Comparison of ENCODE assay signal across 12 cellular contexts in genomic region chr3:141406265-141406664, GRCh38. TPM values are rescaled to one million over a fixed set of nuclear protein-coding genes. Genes with fewer than 3 reads are reported as not detected.
A peak's percentile ranks its signal among the peaks of the same experiment; 100 is the strongest.
DNase-seq lines count a peak whose midpoint lies in the region; ATAC-seq and TF ChIP-seq lines count a peak whose summit lies in the region.
"Had no signal": no experiment of that assay in that cellular context is flagged by ENCODE, and none has a peak within 500 bp of the region (broad histone marks: within the 10 kb centered on the region; RNA-seq: fewer than 3 reads in every experiment).

No MANE protein-coding gene starts in this region.

- no peaks in the 10 kb centered on the region for H3K9me3 Mint-ChIP-seq in activated naive CD4-positive, alpha-beta T cell treated with anti-CD3 and anti-CD28 coated beads, Interleukin-2, amount 50 U/mL, for 24 hours
- no peaks in the 10 kb centered on the region for H3K9me3 Mint-ChIP-seq in activated naive CD4-positive, alpha-beta T cell treated with anti-CD3 and anti-CD28 coated beads, Interleukin-2, amount 10 ng/mL, durations not matched to agents 7 days and 5 days
- no peaks in the 10 kb centered on the region for H3K9me3 Mint-ChIP-seq in chondrocyte (ENCODE audit: low read depth)
- H3K9me3 Mint-ChIP-seq in naive thymus-derived CD4-positive, alpha-beta T cell, result no peaks in the 10 kb centered on the region
- H3K9me3 Mint-ChIP-seq: neural progenitor cell had no signal

- H3K4me3 Mint-ChIP-seq in activated naive CD4-positive, alpha-beta T cell treated with anti-CD3 and anti-CD28 coated beads, Interleukin-2, amount 50 U/mL, for 24 hours, result no peak overlapping the region
- H3K4me3 Mint-ChIP-seq in activated naive CD4-positive, alpha-beta T cell treated with anti-CD3 and anti-CD28 coated beads, Interleukin-2, amount 10 ng/mL, durations not matched to agents 7 days and 5 days, result no peak overlapping the region
- no peak overlapping the region for H3K4me3 Mint-ChIP-seq in chondrocyte (ENCODE audit: unreplicated experiment)
- H3K4me3 Mint-ChIP-seq in naive thymus-derived CD4-positive, alpha-beta T cell, result peak overlapping the region in 1 of 10 donors; percentile 13
- H3K4me3 Mint-ChIP-seq: neural progenitor cell had no signal

- H3K36me3 ChIP-seq in naive thymus-derived CD4-positive, alpha-beta T cell (ENCODE audit: control insufficient read depth in 2 of 3, insufficient read depth in 3 of 3, low read length in 3 of 3), result peaks cover 0 to 32% (median 6%) of the 10 kb centered on the region in 3 experiments
- H3K36me3 ChIP-seq in upper lobe of right lung, result peaks cover 46% of the 10 kb centered on the region
- H3K36me3 ChIP-seq: neural progenitor cell had no signal

- no peak for ATAC-seq in naive thymus-derived CD4-positive, alpha-beta T cell
- no peak for ATAC-seq in upper lobe of right lung
- ATAC-seq in GM18858 (IDR thresholded peaks at IDR 0.05; ENCODE audit: unreplicated experiment), result no peak

- no peak overlapping the region for H3K4me3 ChIP-seq in naive thymus-derived CD4-positive, alpha-beta T cell (ENCODE audit: low read length)
- H3K4me3 ChIP-seq in upper lobe of right lung, result no peak overlapping the region
- H3K4me3 ChIP-seq: neural progenitor cell had no signal

- H3K27ac ChIP-seq in naive thymus-derived CD4-positive, alpha-beta T cell (ENCODE audit: low read depth, low read length), result peak overlapping the region; percentile 1
- peak overlapping the region; percentile 58 for H3K27ac ChIP-seq in upper lobe of right lung
- H3K27ac ChIP-seq: neural progenitor cell had no signal

- H3K36me3 Mint-ChIP-seq in activated naive CD4-positive, alpha-beta T cell treated with anti-CD3 and anti-CD28 coated beads, Interleukin-2, amount 50 U/mL, for 24 hours, result peaks cover 24% of the 10 kb centered on the region
- H3K36me3 Mint-ChIP-seq in activated naive CD4-positive, alpha-beta T cell treated with anti-CD3 and anti-CD28 coated beads, Interleukin-2, amount 10 ng/mL, durations not matched to agents 7 days and 5 days, result peaks cover 51% of the 10 kb centered on the region
- peaks cover 24% of the 10 kb centered on the region for H3K36me3 Mint-ChIP-seq in chondrocyte (ENCODE audit: low read depth)
- peaks cover 15 to 38% (median 33%) of the 10 kb centered on the region in 5 donors for H3K36me3 Mint-ChIP-seq in naive thymus-derived CD4-positive, alpha-beta T cell

- TF ChIP-seq CTCF in chondrocyte (IDR thresholded peaks at IDR 0.05) (no peak), upper lobe of right lung (IDR thresholded peaks at IDR 0.05) (no peak)

- CTCF ChIA-PET in activated naive CD4-positive, alpha-beta T cell treated with anti-CD3 and anti-CD28 coated beads, Interleukin-2, amount 10 ng/mL, durations not matched to agents 7 days and 5 days (lab: Charles Lee), result interaction anchor here (0.8 to 1.2 kb wide), 3 partner anchors 36 to 174 kb away, joined by 3 to 5 read pairs (median 3); no protein-coding TSS in a partner anchor
- CTCF ChIA-PET in naive thymus-derived CD4-positive, alpha-beta T cell (lab: Charles Lee), result no interaction called here

- H3K9me3 ChIP-seq in naive thymus-derived CD4-positive, alpha-beta T cell (ENCODE audit: control insufficient read depth in 2 of 3, low read length in 3 of 3), result no peaks in the 10 kb centered on the region
- H3K9me3 ChIP-seq in upper lobe of right lung, result no peaks in the 10 kb centered on the region

- peak overlapping the region; percentile 60 for H3K27ac Mint-ChIP-seq in activated naive CD4-positive, alpha-beta T cell treated with anti-CD3 and anti-CD28 coated beads, Interleukin-2, amount 50 U/mL, for 24 hours
- H3K27ac Mint-ChIP-seq in activated naive CD4-positive, alpha-beta T cell treated with anti-CD3 and anti-CD28 coated beads, Interleukin-2, amount 10 ng/mL, durations not matched to agents 7 days and 5 days, result no peak overlapping the region
- peak overlapping the region; percentile 76 for H3K27ac Mint-ChIP-seq in chondrocyte (ENCODE audit: unreplicated experiment)
- H3K27ac Mint-ChIP-seq in naive thymus-derived CD4-positive, alpha-beta T cell, result peak overlapping the region in 6 of 9 donors; percentile 32 to 80 (median 58)
- H3K27ac Mint-ChIP-seq: neural progenitor cell had no signal

- H3K4me1 ChIP-seq in naive thymus-derived CD4-positive, alpha-beta T cell (ENCODE audit: control insufficient read depth in 2 of 2, insufficient read depth in 2 of 2, low read length in 2 of 2), result peaks cover 29 to 55% of the 10 kb centered on the region in 2 donors
- peaks cover 59% of the 10 kb centered on the region for H3K4me1 ChIP-seq in upper lobe of right lung

- POLR2A ChIA-PET in naive thymus-derived CD4-positive, alpha-beta T cell (lab: Charles Lee), result no interaction called here

- no peaks in the 10 kb centered on the region for H3K27me3 ChIP-seq in naive thymus-derived CD4-positive, alpha-beta T cell (ENCODE audit: control insufficient read depth in 2 of 2, insufficient read depth in 2 of 2, low read length in 2 of 2)
- no peaks in the 10 kb centered on the region for H3K27me3 ChIP-seq in upper lobe of right lung

- H3K27me3 Mint-ChIP-seq in activated naive CD4-positive, alpha-beta T cell treated with anti-CD3 and anti-CD28 coated beads, Interleukin-2, amount 50 U/mL, for 24 hours, result no peaks in the 10 kb centered on the region
- H3K27me3 Mint-ChIP-seq in activated naive CD4-positive, alpha-beta T cell treated with anti-CD3 and anti-CD28 coated beads, Interleukin-2, amount 10 ng/mL, durations not matched to agents 7 days and 5 days, result no peaks in the 10 kb centered on the region
- H3K27me3 Mint-ChIP-seq in chondrocyte (ENCODE audit: low read depth), result no peaks in the 10 kb centered on the region
- H3K27me3 Mint-ChIP-seq in naive thymus-derived CD4-positive, alpha-beta T cell, result no peaks in the 10 kb centered on the region

- no peak for DNase-seq in activated naive CD4-positive, alpha-beta T cell treated with anti-CD3 and anti-CD28 coated beads, Interleukin-2, amount 10 ng/mL, durations not matched to agents 7 days and 5 days
- DNase-seq in chondrocyte (ENCODE audit: low spot score), result no peak
- DNase-seq in naive thymus-derived CD4-positive, alpha-beta T cell, result no peak
- no peak for DNase-seq in upper lobe of right lung
- DNase-seq in DMS53 treated with DMSO at 0.1 percent for 48 hours (lab: John Stamatoyannopoulos, UW; ENCODE audit: unreplicated experiment), result no peak
- DNase-seq in NCI-H2107 (lab: John Stamatoyannopoulos, UW), result no peak
- DNase-seq: cortex of kidney, H7, NCI-H524 had no signal

- peaks cover 72% of the 10 kb centered on the region for H3K4me1 Mint-ChIP-seq in activated naive CD4-positive, alpha-beta T cell treated with anti-CD3 and anti-CD28 coated beads, Interleukin-2, amount 50 U/mL, for 24 hours
- H3K4me1 Mint-ChIP-seq in activated naive CD4-positive, alpha-beta T cell treated with anti-CD3 and anti-CD28 coated beads, Interleukin-2, amount 10 ng/mL, durations not matched to agents 7 days and 5 days, result peaks cover 47% of the 10 kb centered on the region
- peaks cover 58% of the 10 kb centered on the region for H3K4me1 Mint-ChIP-seq in chondrocyte (ENCODE audit: low read depth)
- H3K4me1 Mint-ChIP-seq in naive thymus-derived CD4-positive, alpha-beta T cell, result peaks cover 30 to 75% (median 61%) of the 10 kb centered on the region in 7 donors

- intact Hi-C loops in naive thymus-derived CD4-positive, alpha-beta T cell (cut with micrococcal nuclease), result no loop called here
- intact Hi-C loops in upper lobe of right lung (cut with DNase I), result no loop called here

RNA-seq across cellular contexts. Expression of gene ZBTB38, which starts 38.0 kb away (rescaled TPM):
- total RNA-seq in chondrocyte (50.4 to 71.1 TPM (median 64.6 TPM) in 3 replicates), upper lobe of right lung (118 TPM)
- 10 to 100 TPM; 25.0 to 58.3 (median 35.8) TPM for total RNA-seq in naive thymus-derived CD4-positive, alpha-beta T cell
- polyA plus RNA-seq in naive thymus-derived CD4-positive, alpha-beta T cell, result 10 to 100 TPM; 56.3 to 70.5 TPM
